Comparison of ENCODE assay signal across 1 cellular context in the genomic region with DNA sequence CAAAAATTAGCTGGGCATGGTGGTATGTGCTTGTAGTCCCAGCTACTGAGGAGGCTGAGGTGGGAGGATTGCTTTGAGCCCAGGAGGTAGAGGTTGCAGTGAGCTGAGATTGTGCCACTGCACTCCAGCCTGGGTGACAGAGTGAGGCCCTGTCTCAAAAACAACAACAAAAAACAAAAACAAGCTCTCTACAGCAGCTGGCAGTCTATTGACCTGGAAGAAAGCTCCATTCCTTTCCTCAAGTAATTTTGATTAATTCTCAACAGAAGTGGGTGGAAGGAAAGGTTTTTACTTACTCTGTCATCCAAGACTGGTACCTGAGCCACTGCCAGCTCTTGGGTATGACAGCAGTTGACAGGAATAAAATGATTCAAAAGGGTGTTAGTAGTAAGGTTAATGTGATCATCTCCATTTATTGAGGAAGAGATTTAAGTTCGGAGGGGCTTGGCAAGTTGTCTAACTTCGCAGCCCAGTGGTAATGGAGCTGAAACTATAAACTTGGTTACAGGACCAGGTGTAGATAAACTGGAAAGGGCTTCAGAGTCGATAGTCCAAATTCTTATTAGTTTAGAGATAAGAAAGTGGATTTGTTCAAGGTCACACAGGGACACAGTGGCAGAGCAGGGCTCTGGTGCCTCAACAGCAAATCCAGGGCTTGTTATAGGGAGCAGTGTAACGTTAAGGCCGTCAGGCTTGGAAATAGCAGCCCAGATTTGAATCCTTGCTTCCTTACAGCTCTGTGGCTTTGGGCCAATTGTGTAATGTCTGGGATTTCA.
TF ChIP-seq lines count a peak whose summit lies in the region.

No MANE protein-coding gene starts in this region.

TF ChIP-seq in HepG2, 621 proteins besides CTCF, POLR2A, EP300 and RAD21 (continued from another document and continues in another):
- TF ChIP-seq RBFOX2 (IDR thresholded peaks at IDR 0.05; ENCODE audit: low read depth, low read length) (0 out of 2 replicates have a peak, but pooled peaks have one; percentile 15), ZNF354B (CRISPR knock-in tag; IDR thresholded peaks at IDR 0.05) (peak; percentile 65; the same call in 1 of the 2 replicates), TBX3 (IDR thresholded peaks at IDR 0.05; ENCODE audit: borderline replicate concordance) (no peak), ZNF792 (CRISPR knock-in tag; IDR thresholded peaks at IDR 0.05) (no peak), ETV5 (CRISPR knock-in tag; IDR thresholded peaks at IDR 0.05; ENCODE audit: borderline replicate concordance) (no peak), STAG1 (CRISPR knock-in tag; IDR thresholded peaks at IDR 0.05) (no peak), SNAPC2 (CRISPR knock-in tag; IDR thresholded peaks at IDR 0.05) (0 out of 2 replicates have a peak, but pooled peaks have one; percentile 26), MTF1 (CRISPR knock-in tag; IDR thresholded peaks at IDR 0.05) (no peak), ZNF441 (CRISPR knock-in tag; IDR thresholded peaks at IDR 0.05; ENCODE audit: borderline replicate concordance) (peak; percentile 75; the same call in 1 of the 2 replicates), GFI1 (CRISPR knock-in tag; IDR thresholded peaks at IDR 0.05; ENCODE audit: borderline replicate concordance) (peak; percentile 44; the same call in 1 of the 2 replicates), ZBTB20 (CRISPR knock-in tag; IDR thresholded peaks at IDR 0.05; ENCODE audit: borderline replicate concordance, low read depth) (no peak; the same call in 1 of the 2 replicates), ZNF317 (CRISPR knock-in tag; IDR thresholded peaks at IDR 0.05) (0 out of 2 replicates have a peak, but pooled peaks have one; percentile 65), SMARCC2 (IDR thresholded peaks at IDR 0.05) (no peak), ZSCAN20 (CRISPR knock-in tag; IDR thresholded peaks at IDR 0.05; ENCODE audit: borderline replicate concordance) (peak; percentile 99), ZFP62 (CRISPR knock-in tag; IDR thresholded peaks at IDR 0.05) (no peak), AHR (CRISPR knock-in tag; IDR thresholded peaks at IDR 0.05) (no peak), ZNF232 (CRISPR knock-in tag; IDR thresholded peaks at IDR 0.05; ENCODE audit: borderline replicate concordance) (no peak), ZNF430 (CRISPR knock-in tag; IDR thresholded peaks at IDR 0.05) (no peak), ZNF234 (CRISPR knock-in tag; conservative IDR thresholded peaks at IDR 0.05) (no peak), ZNF781 (CRISPR knock-in tag; IDR thresholded peaks at IDR 0.05; ENCODE audit: borderline replicate concordance, not compliant biosample characterization) (no peak), PPARG (CRISPR knock-in tag; conservative IDR thresholded peaks at IDR 0.05) (no peak), ZNF382 (CRISPR knock-in tag; IDR thresholded peaks at IDR 0.05; ENCODE audit: borderline replicate concordance) (no peak), RFX3 (CRISPR knock-in tag; IDR thresholded peaks at IDR 0.05) (no peak), GTF2F1 (IDR thresholded peaks at IDR 0.05; ENCODE audit: low read length) (no peak), ZNF556 (CRISPR knock-in tag; IDR thresholded peaks at IDR 0.05; ENCODE audit: borderline replicate concordance) (peak; percentile 70; the same call in 1 of the 2 replicates)
- TF ChIP-seq, protein P1, sequence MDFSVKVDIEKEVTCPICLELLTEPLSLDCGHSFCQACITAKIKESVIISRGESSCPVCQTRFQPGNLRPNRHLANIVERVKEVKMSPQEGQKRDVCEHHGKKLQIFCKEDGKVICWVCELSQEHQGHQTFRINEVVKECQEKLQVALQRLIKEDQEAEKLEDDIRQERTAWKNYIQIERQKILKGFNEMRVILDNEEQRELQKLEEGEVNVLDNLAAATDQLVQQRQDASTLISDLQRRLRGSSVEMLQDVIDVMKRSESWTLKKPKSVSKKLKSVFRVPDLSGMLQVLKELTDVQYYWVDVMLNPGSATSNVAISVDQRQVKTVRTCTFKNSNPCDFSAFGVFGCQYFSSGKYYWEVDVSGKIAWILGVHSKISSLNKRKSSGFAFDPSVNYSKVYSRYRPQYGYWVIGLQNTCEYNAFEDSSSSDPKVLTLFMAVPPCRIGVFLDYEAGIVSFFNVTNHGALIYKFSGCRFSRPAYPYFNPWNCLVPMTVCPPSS (IDR thresholded peaks at IDR 0.05): no peak
- TF ChIP-seq, protein P2, sequence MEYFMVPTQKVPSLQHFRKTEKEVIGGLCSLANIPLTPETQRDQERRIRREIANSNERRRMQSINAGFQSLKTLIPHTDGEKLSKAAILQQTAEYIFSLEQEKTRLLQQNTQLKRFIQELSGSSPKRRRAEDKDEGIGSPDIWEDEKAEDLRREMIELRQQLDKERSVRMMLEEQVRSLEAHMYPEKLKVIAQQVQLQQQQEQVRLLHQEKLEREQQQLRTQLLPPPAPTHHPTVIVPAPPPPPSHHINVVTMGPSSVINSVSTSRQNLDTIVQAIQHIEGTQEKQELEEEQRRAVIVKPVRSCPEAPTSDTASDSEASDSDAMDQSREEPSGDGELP (IDR thresholded peaks at IDR 0.05; ENCODE audit: borderline replicate concordance, low read depth): no peak
- TF ChIP-seq, protein P3, sequence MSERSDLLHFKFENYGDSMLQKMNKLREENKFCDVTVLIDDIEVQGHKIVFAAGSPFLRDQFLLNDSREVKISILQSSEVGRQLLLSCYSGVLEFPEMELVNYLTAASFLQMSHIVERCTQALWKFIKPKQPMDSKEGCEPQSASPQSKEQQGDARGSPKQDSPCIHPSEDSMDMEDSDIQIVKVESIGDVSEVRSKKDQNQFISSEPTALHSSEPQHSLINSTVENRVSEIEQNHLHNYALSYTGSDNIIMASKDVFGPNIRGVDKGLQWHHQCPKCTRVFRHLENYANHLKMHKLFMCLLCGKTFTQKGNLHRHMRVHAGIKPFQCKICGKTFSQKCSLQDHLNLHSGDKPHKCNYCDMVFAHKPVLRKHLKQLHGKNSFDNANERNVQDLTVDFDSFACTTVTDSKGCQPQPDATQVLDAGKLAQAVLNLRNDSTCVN (CRISPR knock-in tag; IDR thresholded peaks at IDR 0.05; ENCODE audit: borderline replicate concordance): no peak
- TF ChIP-seq, protein P4, sequence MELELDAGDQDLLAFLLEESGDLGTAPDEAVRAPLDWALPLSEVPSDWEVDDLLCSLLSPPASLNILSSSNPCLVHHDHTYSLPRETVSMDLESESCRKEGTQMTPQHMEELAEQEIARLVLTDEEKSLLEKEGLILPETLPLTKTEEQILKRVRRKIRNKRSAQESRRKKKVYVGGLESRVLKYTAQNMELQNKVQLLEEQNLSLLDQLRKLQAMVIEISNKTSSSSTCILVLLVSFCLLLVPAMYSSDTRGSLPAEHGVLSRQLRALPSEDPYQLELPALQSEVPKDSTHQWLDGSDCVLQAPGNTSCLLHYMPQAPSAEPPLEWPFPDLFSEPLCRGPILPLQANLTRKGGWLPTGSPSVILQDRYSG (CRISPR knock-in tag; IDR thresholded peaks at IDR 0.05): no peak
- TF ChIP-seq, protein P5, sequence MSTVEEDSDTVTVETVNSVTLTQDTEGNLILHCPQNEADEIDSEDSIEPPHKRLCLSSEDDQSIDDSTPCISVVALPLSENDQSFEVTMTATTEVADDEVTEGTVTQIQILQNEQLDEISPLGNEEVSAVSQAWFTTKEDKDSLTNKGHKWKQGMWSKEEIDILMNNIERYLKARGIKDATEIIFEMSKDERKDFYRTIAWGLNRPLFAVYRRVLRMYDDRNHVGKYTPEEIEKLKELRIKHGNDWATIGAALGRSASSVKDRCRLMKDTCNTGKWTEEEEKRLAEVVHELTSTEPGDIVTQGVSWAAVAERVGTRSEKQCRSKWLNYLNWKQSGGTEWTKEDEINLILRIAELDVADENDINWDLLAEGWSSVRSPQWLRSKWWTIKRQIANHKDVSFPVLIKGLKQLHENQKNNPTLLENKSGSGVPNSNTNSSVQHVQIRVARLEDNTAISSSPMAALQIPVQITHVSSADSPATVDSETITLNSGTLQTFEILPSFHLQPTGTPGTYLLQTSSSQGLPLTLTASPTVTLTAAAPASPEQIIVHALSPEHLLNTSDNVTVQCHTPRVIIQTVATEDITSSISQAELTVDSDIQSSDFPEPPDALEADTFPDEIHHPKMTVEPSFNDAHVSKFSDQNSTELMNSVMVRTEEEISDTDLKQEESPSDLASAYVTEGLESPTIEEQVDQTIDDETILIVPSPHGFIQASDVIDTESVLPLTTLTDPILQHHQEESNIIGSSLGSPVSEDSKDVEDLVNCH (CRISPR knock-in tag; IDR thresholded peaks at IDR 0.05): 0 out of 2 replicates have a peak, but pooled peaks have one; percentile 49
- TF ChIP-seq, protein P6, sequence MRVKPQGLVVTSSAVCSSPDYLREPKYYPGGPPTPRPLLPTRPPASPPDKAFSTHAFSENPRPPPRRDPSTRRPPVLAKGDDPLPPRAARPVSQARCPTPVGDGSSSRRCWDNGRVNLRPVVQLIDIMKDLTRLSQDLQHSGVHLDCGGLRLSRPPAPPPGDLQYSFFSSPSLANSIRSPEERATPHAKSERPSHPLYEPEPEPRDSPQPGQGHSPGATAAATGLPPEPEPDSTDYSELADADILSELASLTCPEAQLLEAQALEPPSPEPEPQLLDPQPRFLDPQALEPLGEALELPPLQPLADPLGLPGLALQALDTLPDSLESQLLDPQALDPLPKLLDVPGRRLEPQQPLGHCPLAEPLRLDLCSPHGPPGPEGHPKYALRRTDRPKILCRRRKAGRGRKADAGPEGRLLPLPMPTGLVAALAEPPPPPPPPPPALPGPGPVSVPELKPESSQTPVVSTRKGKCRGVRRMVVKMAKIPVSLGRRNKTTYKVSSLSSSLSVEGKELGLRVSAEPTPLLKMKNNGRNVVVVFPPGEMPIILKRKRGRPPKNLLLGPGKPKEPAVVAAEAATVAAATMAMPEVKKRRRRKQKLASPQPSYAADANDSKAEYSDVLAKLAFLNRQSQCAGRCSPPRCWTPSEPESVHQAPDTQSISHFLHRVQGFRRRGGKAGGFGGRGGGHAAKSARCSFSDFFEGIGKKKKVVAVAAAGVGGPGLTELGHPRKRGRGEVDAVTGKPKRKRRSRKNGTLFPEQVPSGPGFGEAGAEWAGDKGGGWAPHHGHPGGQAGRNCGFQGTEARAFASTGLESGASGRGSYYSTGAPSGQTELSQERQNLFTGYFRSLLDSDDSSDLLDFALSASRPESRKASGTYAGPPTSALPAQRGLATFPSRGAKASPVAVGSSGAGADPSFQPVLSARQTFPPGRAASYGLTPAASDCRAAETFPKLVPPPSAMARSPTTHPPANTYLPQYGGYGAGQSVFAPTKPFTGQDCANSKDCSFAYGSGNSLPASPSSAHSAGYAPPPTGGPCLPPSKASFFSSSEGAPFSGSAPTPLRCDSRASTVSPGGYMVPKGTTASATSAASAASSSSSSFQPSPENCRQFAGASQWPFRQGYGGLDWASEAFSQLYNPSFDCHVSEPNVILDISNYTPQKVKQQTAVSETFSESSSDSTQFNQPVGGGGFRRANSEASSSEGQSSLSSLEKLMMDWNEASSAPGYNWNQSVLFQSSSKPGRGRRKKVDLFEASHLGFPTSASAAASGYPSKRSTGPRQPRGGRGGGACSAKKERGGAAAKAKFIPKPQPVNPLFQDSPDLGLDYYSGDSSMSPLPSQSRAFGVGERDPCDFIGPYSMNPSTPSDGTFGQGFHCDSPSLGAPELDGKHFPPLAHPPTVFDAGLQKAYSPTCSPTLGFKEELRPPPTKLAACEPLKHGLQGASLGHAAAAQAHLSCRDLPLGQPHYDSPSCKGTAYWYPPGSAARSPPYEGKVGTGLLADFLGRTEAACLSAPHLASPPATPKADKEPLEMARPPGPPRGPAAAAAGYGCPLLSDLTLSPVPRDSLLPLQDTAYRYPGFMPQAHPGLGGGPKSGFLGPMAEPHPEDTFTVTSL (CRISPR knock-in tag; IDR thresholded peaks at IDR 0.05; ENCODE audit: borderline replicate concordance): no peak; the same call in 1 of the 2 replicates
- TF ChIP-seq, protein P7, sequence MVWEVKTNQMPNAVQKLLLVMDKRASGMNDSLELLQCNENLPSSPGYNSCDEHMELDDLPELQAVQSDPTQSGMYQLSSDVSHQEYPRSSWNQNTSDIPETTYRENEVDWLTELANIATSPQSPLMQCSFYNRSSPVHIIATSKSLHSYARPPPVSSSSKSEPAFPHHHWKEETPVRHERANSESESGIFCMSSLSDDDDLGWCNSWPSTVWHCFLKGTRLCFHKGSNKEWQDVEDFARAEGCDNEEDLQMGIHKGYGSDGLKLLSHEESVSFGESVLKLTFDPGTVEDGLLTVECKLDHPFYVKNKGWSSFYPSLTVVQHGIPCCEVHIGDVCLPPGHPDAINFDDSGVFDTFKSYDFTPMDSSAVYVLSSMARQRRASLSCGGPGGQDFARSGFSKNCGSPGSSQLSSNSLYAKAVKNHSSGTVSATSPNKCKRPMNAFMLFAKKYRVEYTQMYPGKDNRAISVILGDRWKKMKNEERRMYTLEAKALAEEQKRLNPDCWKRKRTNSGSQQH (CRISPR knock-in tag; IDR thresholded peaks at IDR 0.05; ENCODE audit: low read depth): no peak
- TF ChIP-seq, protein P8, sequence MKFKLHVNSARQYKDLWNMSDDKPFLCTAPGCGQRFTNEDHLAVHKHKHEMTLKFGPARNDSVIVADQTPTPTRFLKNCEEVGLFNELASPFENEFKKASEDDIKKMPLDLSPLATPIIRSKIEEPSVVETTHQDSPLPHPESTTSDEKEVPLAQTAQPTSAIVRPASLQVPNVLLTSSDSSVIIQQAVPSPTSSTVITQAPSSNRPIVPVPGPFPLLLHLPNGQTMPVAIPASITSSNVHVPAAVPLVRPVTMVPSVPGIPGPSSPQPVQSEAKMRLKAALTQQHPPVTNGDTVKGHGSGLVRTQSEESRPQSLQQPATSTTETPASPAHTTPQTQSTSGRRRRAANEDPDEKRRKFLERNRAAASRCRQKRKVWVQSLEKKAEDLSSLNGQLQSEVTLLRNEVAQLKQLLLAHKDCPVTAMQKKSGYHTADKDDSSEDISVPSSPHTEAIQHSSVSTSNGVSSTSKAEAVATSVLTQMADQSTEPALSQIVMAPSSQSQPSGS (CRISPR knock-in tag; IDR thresholded peaks at IDR 0.05): 0 out of 2 replicates have a peak, but pooled peaks have one; percentile 19
- TF ChIP-seq, protein P9, sequence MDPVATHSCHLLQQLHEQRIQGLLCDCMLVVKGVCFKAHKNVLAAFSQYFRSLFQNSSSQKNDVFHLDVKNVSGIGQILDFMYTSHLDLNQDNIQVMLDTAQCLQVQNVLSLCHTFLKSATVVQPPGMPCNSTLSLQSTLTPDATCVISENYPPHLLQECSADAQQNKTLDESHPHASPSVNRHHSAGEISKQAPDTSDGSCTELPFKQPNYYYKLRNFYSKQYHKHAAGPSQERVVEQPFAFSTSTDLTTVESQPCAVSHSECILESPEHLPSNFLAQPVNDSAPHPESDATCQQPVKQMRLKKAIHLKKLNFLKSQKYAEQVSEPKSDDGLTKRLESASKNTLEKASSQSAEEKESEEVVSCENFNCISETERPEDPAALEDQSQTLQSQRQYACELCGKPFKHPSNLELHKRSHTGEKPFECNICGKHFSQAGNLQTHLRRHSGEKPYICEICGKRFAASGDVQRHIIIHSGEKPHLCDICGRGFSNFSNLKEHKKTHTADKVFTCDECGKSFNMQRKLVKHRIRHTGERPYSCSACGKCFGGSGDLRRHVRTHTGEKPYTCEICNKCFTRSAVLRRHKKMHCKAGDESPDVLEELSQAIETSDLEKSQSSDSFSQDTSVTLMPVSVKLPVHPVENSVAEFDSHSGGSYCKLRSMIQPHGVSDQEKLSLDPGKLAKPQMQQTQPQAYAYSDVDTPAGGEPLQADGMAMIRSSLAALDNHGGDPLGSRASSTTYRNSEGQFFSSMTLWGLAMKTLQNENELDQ (CRISPR knock-in tag; IDR thresholded peaks at IDR 0.05; ENCODE audit: borderline replicate concordance): no peak
